In genomic region chr16:88406096-88407041, GRCh38 we compare ENCODE assay signal across 15 cellular contexts. TPM values are rescaled to one million over a fixed set of nuclear protein-coding genes. Genes with fewer than 3 reads are reported as not detected.
DNase-seq lines count a peak whose midpoint lies in the region; ATAC-seq and TF ChIP-seq lines count a peak whose summit lies in the region.
"Had no signal": no experiment of that assay in that cellular context is flagged by ENCODE, and none has a peak within 500 bp of the region (broad histone marks: within the 10 kb centered on the region; RNA-seq: fewer than 3 reads in every experiment).

No MANE protein-coding gene starts in this region.

- no peak overlapping the region for H2BK20ac ChIP-seq in IMR-90 (ENCODE audit: low read depth, low read length)

- H3K36me3 ChIP-seq in BE2C (no peaks in the 10 kb centered on the region), IMR-90 (ENCODE audit: control insufficient read depth, insufficient read depth, low read length) (peaks cover 49% of the 10 kb centered on the region), osteoblast (ENCODE audit: insufficient read depth, low read length) (no peaks in the 10 kb centered on the region)

- dilution Hi-C loops in IMR-90 (cut with HindIII; ENCODE audit: low sequenced_read_pairs, unreplicated experiment) = no loop called here

- H3K18ac ChIP-seq in IMR-90 (ENCODE audit: low read depth, low read length) = no peak overlapping the region

- peaks cover 4% of the 10 kb centered on the region for H3K36me3 Mint-ChIP-seq in chondrocyte (ENCODE audit: low read depth)

- no peak overlapping the region for H2BK5ac ChIP-seq in IMR-90 (ENCODE audit: low read depth, low read length, poor library complexity, severe bottlenecking)

- no TSS peak for BruUV-seq in IMR-90 (replicated peaks; lab: Mats Ljungman, UMichigan)

- H2BK15ac ChIP-seq in IMR-90 (ENCODE audit: low read depth, low read length) = no peak overlapping the region

- in situ Hi-C loops in IMR-90 (cut with MboI; ENCODE audit: low sequenced_read_pairs) = no loop called here

- no peak overlapping the region for H3K56ac ChIP-seq in IMR-90 (ENCODE audit: extremely low read depth, insufficient read depth, low read length)

- H3K79me1 ChIP-seq in IMR-90 (ENCODE audit: low read depth in 1 of 2, low read length in 2 of 2) = peaks cover 28 to 90% of the 10 kb centered on the region in 2 experiments

- TF ChIP-seq RAD21 in IMR-90 (IDR thresholded peaks at IDR 0.05; ENCODE audit: low read length) = no peak

- no peak overlapping the region for H4K5ac ChIP-seq in IMR-90 (ENCODE audit: low read depth, low read length)

- H3K27ac Mint-ChIP-seq in chondrocyte (ENCODE audit: unreplicated experiment) = no peak overlapping the region

- POLR2A ChIA-PET in IMR-90 (lab: Charles Lee; ENCODE audit: unreplicated experiment) (no interaction called here), RWPE1 (lab: Yijun Ruan, JAX; ENCODE audit: low non-redundant PET) (no interaction called here)

- H3K79me2 ChIP-seq in osteoblast (ENCODE audit: insufficient read depth, low read length) = peaks cover 11% of the 10 kb centered on the region

- no peak overlapping the region; a peak in 1 of 4 replicates for H4K8ac ChIP-seq in IMR-90 (ENCODE audit: low read depth in 2 of 2, low read length in 2 of 2)

- no peaks in the 10 kb centered on the region; the same call in 1 of the 2 replicates for H3K4me1 ChIP-seq in BE2C
- H3K4me1 ChIP-seq in IMR-90 (ENCODE audit: control insufficient read depth, insufficient read depth, low read length) = peaks cover 22% of the 10 kb centered on the region; the same call in 1 of the 2 replicates
- peaks cover 9% of the 10 kb centered on the region for H3K4me1 ChIP-seq in osteoblast (ENCODE audit: insufficient read depth, low read length)
- H3K4me1 ChIP-seq: foreskin keratinocyte had no signal

- peak overlapping the region; percentile 49 for H2AFZ ChIP-seq in IMR-90 (replicated peaks; ENCODE audit: low read length, poor library complexity)
- H2AFZ ChIP-seq in osteoblast (ENCODE audit: low read length) = no peak overlapping the region

- H3K4me2 ChIP-seq in IMR-90 (ENCODE audit: low read depth, low read length) = no peak overlapping the region
- peak overlapping the region; percentile 64 for H3K4me2 ChIP-seq in osteoblast (ENCODE audit: insufficient read depth, low read length)

- DNase-seq in BE2C = no peak
- no peak for DNase-seq in IMR-90
- no peak for DNase-seq in chondrocyte (ENCODE audit: low spot score)
- DNase-seq in osteoblast (ENCODE audit: insufficient read length, low spot score, missing footprints) = peak; percentile 95
- DNase-seq in kidney tubule cell (ENCODE audit: low spot score) = no peak
- no peak for DNase-seq in HT-29 (ENCODE audit: low spot score)
- no peak for DNase-seq in RWPE1 (ENCODE audit: low spot score)
- DNase-seq in NCI-H446 treated with DMSO at 0.1 percent for 48 hours (lab: John Stamatoyannopoulos, UW) = no peak
- DNase-seq: activated CD8-positive, alpha-beta memory T cell treated with anti-CD3 and anti-CD28 coated beads, Interleukin-2, amount 50 U/mL, for 4 hours; foreskin keratinocyte; NCI-H1105 treated with DMSO at 0.1 percent for 48 hours; NCI-H524; stimulated activated CD4-positive, alpha-beta T cell treated with anti-CD3 and anti-CD28 coated beads, Interleukin-4, amount 100 ng/mL, for 24 hours; stimulated activated naive CD8-positive, alpha-beta T cell treated with anti-CD3 and anti-CD28 coated beads, Interleukin-15, Interleukin-2, amounts not matched to agents 100 U/mL and 50 U/mL, for 24 hours had no signal

- peaks cover 100% of the 10 kb centered on the region for H4K20me1 ChIP-seq in IMR-90 (ENCODE audit: insufficient read depth, low read length)
- peaks cover 19% of the 10 kb centered on the region for H4K20me1 ChIP-seq in osteoblast (ENCODE audit: insufficient read depth, low read length)

- H2AK5ac ChIP-seq in IMR-90 (ENCODE audit: low read depth, low read length) = peak overlapping the region; percentile 64

- TF ChIP-seq CTCF in BE2C (IDR thresholded peaks at IDR 0.05; ENCODE audit: low read depth, low read length) (peak; percentile 31; the same call in 1 of the 2 replicates), IMR-90 (conservative IDR thresholded peaks at IDR 0.05; ENCODE audit: low read depth, low read length) (peak; percentile 23; the same call in 1 of the 2 replicates), chondrocyte (IDR thresholded peaks at IDR 0.05) (peak; percentile 29), osteoblast (IDR thresholded peaks at IDR 0.05; ENCODE audit: extremely low read depth, low read depth, low read length) (peak; percentile 38), RWPE1 (conservative IDR thresholded peaks at IDR 0.05; ENCODE audit: low read depth) (no peak)

- no peak overlapping the region for H2BK120ac ChIP-seq in IMR-90 (ENCODE audit: low read depth, low read length)

- no peak for TF ChIP-seq POLR2A in IMR-90 (IDR thresholded peaks at IDR 0.05; ENCODE audit: low read depth, low read length)

- CTCF ChIA-PET in IMR-90 (lab: Yijun Ruan, JAX) (no interaction called here), RWPE1 (lab: Yijun Ruan, JAX) (no interaction called here)

- peaks cover 11% of the 10 kb centered on the region for H3K4me1 Mint-ChIP-seq in chondrocyte (ENCODE audit: low read depth)

- peak overlapping the region; percentile 40 for H3K4ac ChIP-seq in IMR-90 (ENCODE audit: low read depth, low read length)

- intact Hi-C loops in IMR-90 (cut with micrococcal nuclease) = no loop called here

- H3K27ac ChIP-seq in IMR-90 (ENCODE audit: insufficient read depth, low read length) (peak overlapping the region; percentile 42; the same call in 1 of the 2 replicates), osteoblast (ENCODE audit: low read depth, low read length) (peak overlapping the region; percentile 19), RWPE1 (no peak overlapping the region)
- H3K27ac ChIP-seq: foreskin keratinocyte had no signal

- WGBS in IMR-90 (ENCODE audit: extremely low coverage in 2 of 2, insufficient read length in 1 of 2), 2 experiments = 76% methylated on average over 24 of the region's 39 CpGs; no CpG with 5 or more reads in 1 of the 2 experiments

- no peak overlapping the region for H2AK9ac ChIP-seq in IMR-90 (replicated peaks; ENCODE audit: low read depth, low read length, poor library complexity)

- no peaks in the 10 kb centered on the region for H3K27me3 Mint-ChIP-seq in chondrocyte (ENCODE audit: low read depth)

- H3K23ac ChIP-seq in IMR-90 (ENCODE audit: low read depth, low read length) = no peak overlapping the region

- H3K27me3 ChIP-seq in BE2C = no peaks in the 10 kb centered on the region
- H3K27me3 ChIP-seq in IMR-90 (ENCODE audit: control insufficient read depth, insufficient read depth, low read length) = no peaks in the 10 kb centered on the region
- no peaks in the 10 kb centered on the region for H3K27me3 ChIP-seq in osteoblast (ENCODE audit: insufficient read depth, low read length)

- ATAC-seq in IMR-90 (ENCODE audit: low read depth) = no peak
- ATAC-seq: foreskin keratinocyte; HCT116; stimulated activated naive CD8-positive, alpha-beta T cell treated with anti-CD3 and anti-CD28 coated beads, Interleukin-15, Interleukin-2, amounts not matched to agents 100 U/mL and 50 U/mL, for 24 hours had no signal

- no peak overlapping the region for H3K4me3 Mint-ChIP-seq in chondrocyte (ENCODE audit: unreplicated experiment)

- no peak overlapping the region for H3K9ac ChIP-seq in IMR-90 (ENCODE audit: low read depth, low read length)

- H3K4me3 ChIP-seq in BE2C (ENCODE audit: low read depth, low read length) (no peak overlapping the region; the same call in 1 of the 2 replicates), IMR-90 (ENCODE audit: insufficient read depth, low read depth, low read length) (no peak overlapping the region), osteoblast (ENCODE audit: insufficient read depth, low read length) (peak overlapping the region; percentile 44)

- H3K9me3 Mint-ChIP-seq in chondrocyte (ENCODE audit: low read depth) = no peaks in the 10 kb centered on the region

- peaks cover 35% of the 10 kb centered on the region for H3K9me1 ChIP-seq in IMR-90 (ENCODE audit: insufficient read depth, low read length)

- H4K91ac ChIP-seq in IMR-90 (ENCODE audit: insufficient read depth, low read depth, low read length) = no peak overlapping the region

- no peaks in the 10 kb centered on the region for H3K9me3 ChIP-seq in BE2C
- no peaks in the 10 kb centered on the region for H3K9me3 ChIP-seq in IMR-90 (ENCODE audit: control insufficient read depth, insufficient read depth, low read length)
- H3K9me3 ChIP-seq in osteoblast (ENCODE audit: low read depth, low read length) = no peaks in the 10 kb centered on the region

- no peak overlapping the region for H3K14ac ChIP-seq in IMR-90 (replicated peaks; ENCODE audit: low read depth, low read length)

TF ChIP-seq in IMR-90, 13 proteins besides CTCF, POLR2A, EP300 and RAD21 (continues in another document):
- TF ChIP-seq FOS (IDR thresholded peaks at IDR 0.05; ENCODE audit: low read depth, low read length) (no peak), CHD1 (IDR thresholded peaks at IDR 0.05; ENCODE audit: low read depth, low read length) (no peak), MAZ (IDR thresholded peaks at IDR 0.05; ENCODE audit: borderline replicate concordance, low read depth, low read length) (no peak), MAFK (IDR thresholded peaks at IDR 0.05; ENCODE audit: low read depth, low read length) (no peak), USF2 (IDR thresholded peaks at IDR 0.05; ENCODE audit: low read depth, low read length) (no peak)

RNA-seq across cellular contexts. Expression of gene ZNF469, which starts 23.6 kb away (rescaled TPM):
- not detected for polyA plus RNA-seq in BE2C (2012; ENCODE audit: insufficient read depth, insufficient read length, low read depth)
- total RNA-seq in IMR-90 (2012; rRNA removed) (1.1 and 1.4 TPM in 2 replicates), chondrocyte (19.0 to 62.8 TPM (median 60.5 TPM) in 3 replicates), osteoblast (5.3 and 8.3 TPM in 2 replicates)
- 13.3 and 16.4 TPM in 2 replicates for polyA plus RNA-seq in IMR-90 (2012; rRNA removed)
- polyA plus RNA-seq in IMR-90 (2012; cell fraction: cytosol; rRNA removed) = 5.1 and 8.8 TPM in 2 replicates
- polyA plus RNA-seq in IMR-90 (2012; cell fraction: nucleus; rRNA removed; ENCODE audit: low replicate concordance) = 32.3 and 70.4 TPM in 2 replicates
- total RNA-seq in HT-29 (2014; rRNA removed; shearing (Covaris generic)) = 0.29 and 0.33 TPM in 2 replicates

RNA-seq across cellular contexts. Expression of gene ZFPM1, which starts 46.7 kb away (rescaled TPM):
- polyA plus RNA-seq in BE2C (2012; ENCODE audit: insufficient read depth, insufficient read length, low read depth) = 3.9 TPM
- total RNA-seq in IMR-90 (2012; rRNA removed) = 0.28 and 0.36 TPM in 2 replicates
- 1.1 and 1.8 TPM in 2 replicates for polyA plus RNA-seq in IMR-90 (2012; rRNA removed)
- 1.2 and 2.4 TPM in 2 replicates for polyA plus RNA-seq in IMR-90 (2012; cell fraction: cytosol; rRNA removed)
- 4.0 and 9.2 TPM in 2 replicates for polyA plus RNA-seq in IMR-90 (2012; cell fraction: nucleus; rRNA removed; ENCODE audit: low replicate concordance)
- total RNA-seq in chondrocyte = 4.4 to 7.6 TPM (median 7.0 TPM) in 3 replicates
- total RNA-seq in osteoblast = 0.88 and 2.2 TPM in 2 replicates
- total RNA-seq in HT-29 (2014; rRNA removed; shearing (Covaris generic)) = 9.2 and 15.3 TPM in 2 replicates
